In genomic region chr10:71697938-71698709, GRCh38 we compare ENCODE assay signal across 13 cellular contexts. TPM values are rescaled to one million over a fixed set of nuclear protein-coding genes. Genes with fewer than 3 reads are reported as not detected.
DNase-seq lines count a peak whose midpoint lies in the region; ATAC-seq lines count a peak whose summit lies in the region.
"Had no signal": no experiment of that assay in that cellular context is flagged by ENCODE, and none has a peak within 500 bp of the region (broad histone marks: within the 10 kb centered on the region; RNA-seq: fewer than 3 reads in every experiment).

No MANE protein-coding gene starts in this region.

- H3K4me1 Mint-ChIP-seq in activated naive CD4-positive, alpha-beta T cell treated with anti-CD3 and anti-CD28 coated beads, Interleukin-2, amount 50 U/mL, for 24 hours = peaks cover 49% of the 10 kb centered on the region
- peaks cover 35% of the 10 kb centered on the region for H3K4me1 Mint-ChIP-seq in activated naive CD4-positive, alpha-beta T cell treated with anti-CD3 and anti-CD28 coated beads for 36 hours (ENCODE audit: low read depth)
- peaks cover 20 to 60% (median 53%) of the 10 kb centered on the region in 4 donors for H3K4me1 Mint-ChIP-seq in naive thymus-derived CD8-positive, alpha-beta T cell
- H3K4me1 Mint-ChIP-seq in stimulated activated naive CD8-positive, alpha-beta T cell treated with anti-CD3 and anti-CD28 coated beads, Interleukin-15, amount 100 ng/mL, for 72 hours = peaks cover 68% of the 10 kb centered on the region

- H3K9me3 Mint-ChIP-seq in activated naive CD4-positive, alpha-beta T cell treated with anti-CD3 and anti-CD28 coated beads, Interleukin-2, amount 50 U/mL, for 24 hours = no peaks in the 10 kb centered on the region
- H3K9me3 Mint-ChIP-seq in activated naive CD4-positive, alpha-beta T cell treated with anti-CD3 and anti-CD28 coated beads for 36 hours = no peaks in the 10 kb centered on the region
- no peaks in the 10 kb centered on the region for H3K9me3 Mint-ChIP-seq in naive thymus-derived CD8-positive, alpha-beta T cell
- no peaks in the 10 kb centered on the region for H3K9me3 Mint-ChIP-seq in stimulated activated naive CD8-positive, alpha-beta T cell treated with anti-CD3 and anti-CD28 coated beads, Interleukin-15, amount 100 ng/mL, for 72 hours
- H3K9me3 Mint-ChIP-seq: IgD-negative memory B cell had no signal

- DNase-seq in activated naive CD4-positive, alpha-beta T cell treated with anti-CD3 and anti-CD28 coated beads for 36 hours = no peak
- DNase-seq in activated T-cell treated with anti-CD3 and anti-CD28 coated beads for 4 hours (peak; percentile 57), AG08396 (ENCODE audit: low spot score) (no peak)
- DNase-seq in naive thymus-derived CD8-positive, alpha-beta T cell = peak in 1 of 10 donors; percentile 29
- peak; percentile 71 to 83 for DNase-seq in stimulated activated naive CD8-positive, alpha-beta T cell treated with anti-CD3 and anti-CD28 coated beads, Interleukin-15, amount 100 ng/mL, for 72 hours
- DNase-seq: ACHN, anterior cingulate cortex, heart left ventricle, NCI-H1930 had no signal

- intact Hi-C loops in activated naive CD4-positive, alpha-beta T cell treated with anti-CD3 and anti-CD28 coated beads for 36 hours (cut with micrococcal nuclease) = loop anchor here (2.0 kb wide), 1 partner anchor 301 kb away; the partner anchor contains the start of gene CDH23

- peak overlapping the region; percentile 75 for H3K27ac Mint-ChIP-seq in activated naive CD4-positive, alpha-beta T cell treated with anti-CD3 and anti-CD28 coated beads, Interleukin-2, amount 50 U/mL, for 24 hours
- H3K27ac Mint-ChIP-seq in activated naive CD4-positive, alpha-beta T cell treated with anti-CD3 and anti-CD28 coated beads for 36 hours = no peak overlapping the region
- peak overlapping the region in 7 of 10 donors; percentile 8 to 89 (median 48) for H3K27ac Mint-ChIP-seq in naive thymus-derived CD8-positive, alpha-beta T cell
- H3K27ac Mint-ChIP-seq in stimulated activated naive CD8-positive, alpha-beta T cell treated with anti-CD3 and anti-CD28 coated beads, Interleukin-15, amount 100 ng/mL, for 72 hours = peak overlapping the region; percentile 27 to 45

- peak; percentile 9 to 20 for ATAC-seq in naive thymus-derived CD8-positive, alpha-beta T cell
- ATAC-seq in stimulated activated naive CD8-positive, alpha-beta T cell treated with anti-CD3 and anti-CD28 coated beads, Interleukin-15, amount 100 ng/mL, for 72 hours = peak; percentile 88
- no peak for ATAC-seq in GM21447 (IDR thresholded peaks at IDR 0.05; ENCODE audit: unreplicated experiment)
- no peak for ATAC-seq in HG03108 (IDR thresholded peaks at IDR 0.05; ENCODE audit: unreplicated experiment)
- ATAC-seq: heart left ventricle had no signal

- H3K36me3 Mint-ChIP-seq in activated naive CD4-positive, alpha-beta T cell treated with anti-CD3 and anti-CD28 coated beads, Interleukin-2, amount 50 U/mL, for 24 hours = no peaks in the 10 kb centered on the region
- H3K36me3 Mint-ChIP-seq in activated naive CD4-positive, alpha-beta T cell treated with anti-CD3 and anti-CD28 coated beads for 36 hours (ENCODE audit: low read depth) = no peaks in the 10 kb centered on the region
- no peaks in the 10 kb centered on the region for H3K36me3 Mint-ChIP-seq in naive thymus-derived CD8-positive, alpha-beta T cell
- H3K36me3 Mint-ChIP-seq: IgD-negative memory B cell had no signal

- CTCF ChIA-PET in activated naive CD4-positive, alpha-beta T cell treated with anti-CD3 and anti-CD28 coated beads for 36 hours (lab: Charles Lee) = interaction anchor here (0.8 to 9.6 kb wide), 21 partner anchors 8 to 383 kb away, joined by 3 to 138 read pairs (median 4); partner anchors contain the start of gene VSIR

- peak overlapping the region; percentile 2 for H3K4me3 Mint-ChIP-seq in activated naive CD4-positive, alpha-beta T cell treated with anti-CD3 and anti-CD28 coated beads, Interleukin-2, amount 50 U/mL, for 24 hours
- no peak overlapping the region for H3K4me3 Mint-ChIP-seq in activated naive CD4-positive, alpha-beta T cell treated with anti-CD3 and anti-CD28 coated beads for 36 hours
- peak overlapping the region in 7 of 10 donors; percentile 1 to 64 (median 39) for H3K4me3 Mint-ChIP-seq in naive thymus-derived CD8-positive, alpha-beta T cell
- peak overlapping the region; percentile 7 to 9 for H3K4me3 Mint-ChIP-seq in stimulated activated naive CD8-positive, alpha-beta T cell treated with anti-CD3 and anti-CD28 coated beads, Interleukin-15, amount 100 ng/mL, for 72 hours

- H3K27me3 Mint-ChIP-seq in activated naive CD4-positive, alpha-beta T cell treated with anti-CD3 and anti-CD28 coated beads, Interleukin-2, amount 50 U/mL, for 24 hours = no peaks in the 10 kb centered on the region
- no peaks in the 10 kb centered on the region for H3K27me3 Mint-ChIP-seq in activated naive CD4-positive, alpha-beta T cell treated with anti-CD3 and anti-CD28 coated beads for 36 hours (ENCODE audit: low read depth)
- H3K27me3 Mint-ChIP-seq in naive thymus-derived CD8-positive, alpha-beta T cell = no peaks in the 10 kb centered on the region
- H3K27me3 Mint-ChIP-seq in stimulated activated naive CD8-positive, alpha-beta T cell treated with anti-CD3 and anti-CD28 coated beads, Interleukin-15, amount 100 ng/mL, for 72 hours = no peaks in the 10 kb centered on the region

- POLR2A ChIA-PET in naive thymus-derived CD8-positive, alpha-beta T cell (lab: Charles Lee) = interaction anchor here (0.6 to 16.7 kb wide), 14 partner anchors 9 to 73 kb away, joined by 3 to 194 read pairs (median 6); partner anchors contain the start of gene VSIR

RNA-seq across cellular contexts. Expression of gene C10orf105, which starts 21.5 kb away (rescaled TPM):
- under 1 TPM; 0.32 to 0.36 TPM for total RNA-seq in activated naive CD4-positive, alpha-beta T cell treated with anti-CD3 and anti-CD28 coated beads for 36 hours
- total RNA-seq in naive thymus-derived CD8-positive, alpha-beta T cell = under 1 TPM; 0.21 to 0.25 TPM
- under 1 TPM in 1 of 3 donors, not detected in 2; 0.10 TPM for polyA plus RNA-seq in naive thymus-derived CD8-positive, alpha-beta T cell
- polyA plus RNA-seq: IgD-negative memory B cell had no signal

Comparison
In these comparisons a context has a peak if more than half of its experiments do, and no peak if none do; other contexts are left out.
1. DNase-seq: peak in activated T-cell treated with anti-CD3 and anti-CD28 coated beads for 4 hours (single experiment) and stimulated activated naive CD8-positive, alpha-beta T cell treated with anti-CD3 and anti-CD28 coated beads, Interleukin-15, amount 100 ng/mL, for 72 hours (2 of 2); none in activated naive CD4-positive, alpha-beta T cell treated with anti-CD3 and anti-CD28 coated beads for 36 hours (single experiment) and AG08396 (single experiment).
2. ATAC-seq: peak in naive thymus-derived CD8-positive, alpha-beta T cell (2 of 2) and stimulated activated naive CD8-positive, alpha-beta T cell treated with anti-CD3 and anti-CD28 coated beads, Interleukin-15, amount 100 ng/mL, for 72 hours (single experiment); none in GM21447 (single experiment) and HG03108 (single experiment).